In genomic region chrX:114162068-114162735, GRCh38 we compare ENCODE assay signal across 14 cellular contexts.
DNase-seq lines count a peak whose midpoint lies in the region; ATAC-seq and TF ChIP-seq lines count a peak whose summit lies in the region.
"Had no signal": no experiment of that assay in that cellular context is flagged by ENCODE, and none has a peak within 500 bp of the region (broad histone marks: within the 10 kb centered on the region; RNA-seq: fewer than 3 reads in every experiment).

No MANE protein-coding gene starts in this region.

- peak; percentile 0 for DNase-seq in SHP77 treated with DMSO at 0.1 percent for 48 hours (lab: John Stamatoyannopoulos, UW)
- DNase-seq in SHP77 (lab: John Stamatoyannopoulos, UW) = no peak
- DNase-seq in M059J (ENCODE audit: low read depth) = peak; percentile 26
- peak; percentile 69 for DNase-seq in ecto neural progenitor cell (ENCODE audit: low spot score)
- DNase-seq in retinal pigment epithelial cell (ENCODE audit: low read depth) = no peak
- no peak for DNase-seq in NCI-H1417 (lab: John Stamatoyannopoulos, UW)
- no peak for DNase-seq in NCI-H1694 treated with DMSO at 0.1 percent for 48 hours (lab: John Stamatoyannopoulos, UW)
- DNase-seq: activated CD4-positive, alpha-beta T cell treated with anti-CD3 and anti-CD28 coated beads, Interleukin-2, amount 50 U/mL, for 48 hours; dermis blood vessel endothelial cell; DMS153; NCI-H1694; stimulated activated CD8-positive, alpha-beta memory T cell treated with anti-CD3 and anti-CD28 coated beads, Interleukin-4, amount 100 ng/mL, for 48 hours; transverse colon had no signal

- no peak overlapping the region for H3K4me3 ChIP-seq in retinal pigment epithelial cell (ENCODE audit: low read length)
- H3K4me3 ChIP-seq: transverse colon had no signal

- peak; percentile 17 for TF ChIP-seq CTCF in retinal pigment epithelial cell (conservative IDR thresholded peaks at IDR 0.05; ENCODE audit: low read depth, low read length)

- ATAC-seq in GM18520 (IDR thresholded peaks at IDR 0.05; ENCODE audit: unreplicated experiment) = no peak

Comparison
In these comparisons a context has a peak if more than half of its experiments do, and no peak if none do; other contexts are left out.
1. DNase-seq: peak in SHP77 treated with DMSO at 0.1 percent for 48 hours (single experiment), M059J (single experiment) and ecto neural progenitor cell (single experiment); none in SHP77 (0 of 2), retinal pigment epithelial cell (single experiment), NCI-H1417 (0 of 3) and NCI-H1694 treated with DMSO at 0.1 percent for 48 hours (single experiment).